8 cellular contexts compared by ENCODE assay signal in the genomic region with DNA sequence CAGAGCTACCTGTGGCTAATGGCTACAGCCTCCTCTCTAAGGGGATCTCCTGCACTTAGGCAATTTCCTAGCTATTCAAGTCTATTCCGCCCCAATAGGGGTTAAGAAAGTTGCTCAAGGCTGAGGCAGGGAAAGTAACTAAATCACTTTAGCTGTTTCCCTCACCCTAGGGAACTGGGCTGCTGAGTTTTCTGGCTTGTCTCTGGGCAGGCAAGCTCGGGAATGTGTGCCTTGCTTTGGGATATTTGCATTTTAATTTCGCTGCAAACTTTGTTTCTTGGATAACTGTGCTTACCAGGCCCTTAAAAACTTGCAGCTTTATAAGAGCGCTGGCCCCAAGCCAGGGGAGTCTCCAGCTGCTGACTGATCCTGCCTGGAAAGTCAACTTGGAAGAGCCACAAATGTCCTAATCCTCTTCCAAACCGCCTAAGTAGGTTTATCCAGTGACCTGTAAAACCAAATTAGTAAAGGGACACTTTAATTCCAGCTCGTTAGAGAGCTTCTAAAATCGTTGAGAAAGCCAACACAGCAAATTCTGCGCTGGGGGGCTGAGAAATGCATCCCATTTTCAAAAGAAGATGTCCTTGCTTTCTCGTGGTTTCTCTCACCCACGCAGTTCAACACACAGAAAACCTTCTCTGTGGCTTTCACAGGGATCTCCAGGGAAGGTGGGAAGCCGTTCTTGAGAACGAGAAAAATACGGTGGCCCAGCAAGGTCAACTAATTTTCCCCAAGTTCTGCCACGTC. TPM values are rescaled to one million over a fixed set of nuclear protein-coding genes. Genes with fewer than 3 reads are reported as not detected.
DNase-seq lines count a peak whose midpoint lies in the region; ATAC-seq and TF ChIP-seq lines count a peak whose summit lies in the region.

No MANE protein-coding gene starts in this region.

- peak overlapping the region; percentile 23; the same call in 1 of the 2 replicates for H3K9ac ChIP-seq in HUES64 (ENCODE audit: low read depth, low read length)

- H3K27ac ChIP-seq in HUES64 (ENCODE audit: low read depth, low read length) (peak overlapping the region; percentile 50), brain microvascular endothelial cell (peak overlapping the region; percentile 28), left lung (peak overlapping the region; percentile 85 to 92), suprapubic skin (peak overlapping the region; percentile 82)

- WGBS in HUES64 = 54% methylated on average over 14 of the region's 14 CpGs
- WGBS in suprapubic skin = 32% methylated on average over 13 of the region's 14 CpGs

- TF ChIP-seq POLR2A in suprapubic skin (IDR thresholded peaks at IDR 0.05) = no peak

- no peaks in the 10 kb centered on the region for H3K9me3 ChIP-seq in HUES64 (ENCODE audit: insufficient read depth, low read depth, low read length)
- H3K9me3 ChIP-seq in left lung = no peaks in the 10 kb centered on the region
- H3K9me3 ChIP-seq in suprapubic skin = no peaks in the 10 kb centered on the region

- TF ChIP-seq EP300 in suprapubic skin (IDR thresholded peaks at IDR 0.05) = no peak

- DNase-seq in brain microvascular endothelial cell (peak; percentile 53), left lung (peak in 1 of 2 donors; percentile 62), suprapubic skin (ENCODE audit: low spot score in 2 of 2) (peak; percentile 88 to 91), GM19238 (ENCODE audit: insufficient read length, low spot score) (no peak), NCI-H187 (lab: John Stamatoyannopoulos, UW) (no peak), NCI-H1105 treated with DMSO at 0.1 percent for 48 hours (lab: John Stamatoyannopoulos, UW) (no peak), HuH-7.5 (ENCODE audit: low spot score) (no peak)

- in situ Hi-C loops in brain microvascular endothelial cell (cut with HindIII; ENCODE audit: low pct_ligation_motif_present, low sequenced_read_pairs) = no loop called here

- H3K4me3 ChIP-seq in HUES64 (ENCODE audit: low read length) (no peak overlapping the region), brain microvascular endothelial cell (ENCODE audit: low read depth, low read length) (no peak overlapping the region), left lung (no peak overlapping the region), suprapubic skin (peak overlapping the region; percentile 4)

- H3K4me1 ChIP-seq in HUES64 (ENCODE audit: insufficient read depth, low read length) = peaks cover 30% of the 10 kb centered on the region
- H3K4me1 ChIP-seq in left lung = peaks cover 10 to 71% of the 10 kb centered on the region in 2 donors
- peaks cover 29% of the 10 kb centered on the region for H3K4me1 ChIP-seq in suprapubic skin

- intact Hi-C loops in left lung (cut with DNase I) = no loop called here

- H3K27me3 ChIP-seq in HUES64 (ENCODE audit: insufficient read depth, low read length) = no peaks in the 10 kb centered on the region
- H3K27me3 ChIP-seq in brain microvascular endothelial cell (replicated peaks) = no peaks in the 10 kb centered on the region
- no peaks in the 10 kb centered on the region for H3K27me3 ChIP-seq in left lung
- H3K27me3 ChIP-seq in suprapubic skin = no peaks in the 10 kb centered on the region

- H3K36me3 ChIP-seq in HUES64 (ENCODE audit: insufficient read depth, low read length) (no peaks in the 10 kb centered on the region), brain microvascular endothelial cell (replicated peaks) (no peaks in the 10 kb centered on the region), left lung (no peaks in the 10 kb centered on the region), suprapubic skin (no peaks in the 10 kb centered on the region)

- peak; percentile 44 for ATAC-seq in left lung

- TF ChIP-seq CTCF in brain microvascular endothelial cell (IDR thresholded peaks at IDR 0.05; ENCODE audit: low read depth, low read length, missing control alignments) (no peak), left lung (IDR thresholded peaks at IDR 0.05) (no peak), suprapubic skin (IDR thresholded peaks at IDR 0.05) (no peak)

RNA-seq across cellular contexts. Expression of a gene that starts 59.5 kb away (rescaled TPM):
- polyA plus RNA-seq in HUES64 (2013, experiment 1 of 2) = 63.6 TPM
- polyA plus RNA-seq in HUES64 (2013, experiment 2 of 2) = 62.4 TPM
- total RNA-seq in left lung (10 to 100 TPM; 69.0 to 84.3 TPM), suprapubic skin (100 to 1,000 TPM in 3 of 4 donors, 10 to 100 TPM in 1; 99.6 to 151 (median 113) TPM)

Comparison
In these comparisons a context has a peak if more than half of its experiments do, and no peak if none do; other contexts are left out.
1. H3K27ac ChIP-seq: peak in every context shown above with its lines; median percentile 88 in left lung; 82 in suprapubic skin; 50 in HUES64; 28 in brain microvascular endothelial cell.
2. DNase-seq: peak in brain microvascular endothelial cell (single experiment) and suprapubic skin (2 of 2); none in GM19238 (single experiment), NCI-H187 (0 of 2), NCI-H1105 treated with DMSO at 0.1 percent for 48 hours (single experiment) and HuH-7.5 (single experiment).